ENCODE assay signal across 20 cellular contexts in the genomic region with DNA sequence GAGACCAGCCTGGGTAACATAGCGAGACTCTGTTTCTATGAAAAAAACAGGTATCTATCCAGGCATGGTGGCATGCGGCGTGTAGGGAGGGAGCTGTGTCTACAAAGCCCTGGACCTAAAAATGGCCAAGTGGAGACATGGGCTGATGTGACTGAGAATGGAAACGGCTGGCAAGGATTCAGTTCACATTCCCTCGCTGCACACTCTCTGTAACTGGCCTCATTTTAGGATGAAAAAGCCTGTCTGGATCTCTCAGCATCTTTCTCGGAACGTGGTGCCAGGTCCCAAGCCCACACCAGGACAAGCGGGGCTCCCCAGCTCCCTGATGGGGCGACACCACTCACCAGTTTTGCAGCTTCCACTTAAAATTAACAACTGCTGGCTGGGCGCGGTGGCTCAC. TPM values are rescaled to one million over a fixed set of nuclear protein-coding genes. Genes with fewer than 3 reads are reported as not detected.
DNase-seq lines count a peak whose midpoint lies in the region; ATAC-seq, FAIRE-seq and TF ChIP-seq lines count a peak whose summit lies in the region.
"Had no signal": no experiment of that assay in that cellular context is flagged by ENCODE, and none has a peak within 500 bp of the region (broad histone marks: within the 10 kb centered on the region; RNA-seq: fewer than 3 reads in every experiment).

No MANE protein-coding gene starts in this region.

- dilution Hi-C loops in mammary epithelial cell (cut with HindIII; ENCODE audit: low sequenced_read_pairs) = no loop called here

- intact Hi-C loops in MCF 10A (cut with micrococcal nuclease) = no loop called here
- intact Hi-C loops in mammary epithelial cell (cut with micrococcal nuclease) = no loop called here
- intact Hi-C loops in testis (cut with DNase I; ENCODE audit: low total_unique reads) = loop anchor here (10.0 kb wide), 1 partner anchor 95 kb away; no protein-coding TSS in a partner anchor

- TF ChIP-seq POLR2A in testis (IDR thresholded peaks at IDR 0.05) = no peak

- H3K79me2 ChIP-seq in mammary epithelial cell (ENCODE audit: insufficient read depth, low read length) = peaks cover 4% of the 10 kb centered on the region
- no peaks in the 10 kb centered on the region for H3K79me2 ChIP-seq in astrocyte (ENCODE audit: insufficient read depth, low read length)

- H3K27me3 ChIP-seq in mammary epithelial cell (ENCODE audit: insufficient read depth, low read length) (peaks cover 4% of the 10 kb centered on the region), astrocyte (ENCODE audit: insufficient read depth, low read length) (no peaks in the 10 kb centered on the region), testis (no peaks in the 10 kb centered on the region)

- H3K27ac ChIP-seq in mammary epithelial cell (ENCODE audit: insufficient read depth, low read depth, low read length) (no peak overlapping the region), astrocyte (ENCODE audit: low read depth, low read length) (no peak overlapping the region), testis (peak overlapping the region; percentile 9 to 17)

- peak overlapping the region; percentile 63 for H3K27ac Mint-ChIP-seq in MCF 10A (ENCODE audit: low read depth, unreplicated experiment)
- peak overlapping the region; percentile 34 for H3K27ac Mint-ChIP-seq in astrocyte (ENCODE audit: unreplicated experiment)
- no peak overlapping the region for H3K27ac Mint-ChIP-seq in natural killer cell treated with Interleukin-12 subunit alpha and Interleukin-12 subunit beta and Interleukin-15 and Interleukin-18, amount 100 ng/mL, for 72 hours

- no peak overlapping the region for H3K4me3 ChIP-seq in mammary epithelial cell (replicated peaks in 1 of 3; ENCODE audit: insufficient read depth in 1 of 3, low read depth in 2 of 3, low read length in 3 of 3)
- no peak overlapping the region for H3K4me3 ChIP-seq in astrocyte (ENCODE audit: insufficient read depth, low read depth, low read length)
- H3K4me3 ChIP-seq in testis = no peak overlapping the region

- in situ Hi-C loops in mammary epithelial cell (cut with MboI; ENCODE audit: low sequenced_read_pairs in 2 of 2) = no loop called here

- H3K4me3 Mint-ChIP-seq in MCF 10A (ENCODE audit: unreplicated experiment) (no peak overlapping the region), astrocyte (ENCODE audit: unreplicated experiment) (no peak overlapping the region)
- peak overlapping the region; percentile 25 for H3K4me3 Mint-ChIP-seq in natural killer cell treated with Interleukin-12 subunit alpha and Interleukin-12 subunit beta and Interleukin-15 and Interleukin-18, amount 100 ng/mL, for 72 hours

- H3K36me3 ChIP-seq in mammary epithelial cell (ENCODE audit: insufficient read depth, low read length) = no peaks in the 10 kb centered on the region
- no peaks in the 10 kb centered on the region for H3K36me3 ChIP-seq in astrocyte (ENCODE audit: insufficient read depth, low read length)
- no peaks in the 10 kb centered on the region for H3K36me3 ChIP-seq in testis (ENCODE audit: low read depth, missing control alignments)

- H2AFZ ChIP-seq in mammary epithelial cell (ENCODE audit: low read depth, low read length) = no peak overlapping the region
- H2AFZ ChIP-seq in astrocyte (ENCODE audit: low read depth, low read length) = no peak overlapping the region

- H3K9me3 ChIP-seq in mammary epithelial cell (replicated peaks; ENCODE audit: insufficient read depth, low read length) (no peaks in the 10 kb centered on the region), astrocyte (ENCODE audit: insufficient read depth, low read depth, low read length) (no peaks in the 10 kb centered on the region), testis (no peaks in the 10 kb centered on the region)

- POLR2A ChIA-PET in MCF 10A (lab: Yijun Ruan, JAX) = interaction anchor here (1.0 to 5.6 kb wide), 2 partner anchors 11 to 14 kb away, joined by 3 to 62 read pairs; a partner anchor contains a TSS

- no peak for DNase-seq in MCF 10A (ENCODE audit: unreplicated experiment)
- DNase-seq in mammary epithelial cell = no peak
- no peak for DNase-seq in astrocyte (ENCODE audit: low read depth)
- DNase-seq in natural killer cell treated with Interleukin-12 subunit alpha and Interleukin-12 subunit beta and Interleukin-15 and Interleukin-18, amount 100 ng/mL, for 72 hours (ENCODE audit: low spot score) = no peak
- no peak for DNase-seq in testis
- no peak for DNase-seq in DMS153 treated with DMSO at 0.1 percent for 48 hours (lab: John Stamatoyannopoulos, UW; ENCODE audit: unreplicated experiment)
- DNase-seq in NCI-H2107 (lab: John Stamatoyannopoulos, UW) = no peak
- no peak for DNase-seq in D341Med (ENCODE audit: low spot score)
- DNase-seq: 8988T; Calu3; CD4-positive, alpha-beta memory T cell; DMS79 treated with DMSO at 0.1 percent for 48 hours; KBM-7; NCI-H1417 treated with DMSO at 0.1 percent for 48 hours; NCI-H1930; NCI-H345; NCI-H524 treated with DMSO at 0.1 percent for 48 hours; PC-3 had no signal

- H3K4me1 Mint-ChIP-seq in MCF 10A (ENCODE audit: insufficient read depth, unreplicated experiment) (peaks cover 8% of the 10 kb centered on the region), astrocyte (ENCODE audit: low read depth, unreplicated experiment) (peaks cover 12% of the 10 kb centered on the region)
- peaks cover 13% of the 10 kb centered on the region in 2 donors for H3K4me1 Mint-ChIP-seq in natural killer cell treated with Interleukin-12 subunit alpha and Interleukin-12 subunit beta and Interleukin-15 and Interleukin-18, amount 100 ng/mL, for 72 hours (ENCODE audit: low read depth in 2 of 2)

- H3K27me3 Mint-ChIP-seq in MCF 10A (ENCODE audit: insufficient read depth, unreplicated experiment) (no peaks in the 10 kb centered on the region), astrocyte (ENCODE audit: low read depth, unreplicated experiment) (no peaks in the 10 kb centered on the region)
- H3K27me3 Mint-ChIP-seq in natural killer cell treated with Interleukin-12 subunit alpha and Interleukin-12 subunit beta and Interleukin-15 and Interleukin-18, amount 100 ng/mL, for 72 hours = no peaks in the 10 kb centered on the region

- H3K4me1 ChIP-seq in mammary epithelial cell (ENCODE audit: insufficient read depth, low read length) (peaks cover 32% of the 10 kb centered on the region), astrocyte (ENCODE audit: insufficient read depth, low read length) (peaks cover 32% of the 10 kb centered on the region), testis (peaks cover 38% of the 10 kb centered on the region)

- WGBS in mammary epithelial cell (ENCODE audit: low coverage, missing lambda C conversion rate) = 96% methylated on average over 10 of the region's 11 CpGs
- 67 to 79% methylated on average over 11 of the region's 11 CpGs for whole genome bisulfite sequencing in testis, 2 donors

- peaks cover 6% of the 10 kb centered on the region for H3K36me3 Mint-ChIP-seq in MCF 10A (ENCODE audit: insufficient read depth, unreplicated experiment)
- H3K36me3 Mint-ChIP-seq in astrocyte (ENCODE audit: low read depth, unreplicated experiment) = no peaks in the 10 kb centered on the region
- no peaks in the 10 kb centered on the region for H3K36me3 Mint-ChIP-seq in natural killer cell treated with Interleukin-12 subunit alpha and Interleukin-12 subunit beta and Interleukin-15 and Interleukin-18, amount 100 ng/mL, for 72 hours
- H3K36me3 Mint-ChIP-seq: CD4-positive, alpha-beta memory T cell had no signal

- TF ChIP-seq CTCF in MCF 10A (IDR thresholded peaks at IDR 0.05; ENCODE audit: unreplicated experiment) (no peak), mammary epithelial cell (conservative IDR thresholded peaks at IDR 0.05 in 1 of 2, IDR thresholded peaks at IDR 0.05 in 1 of 2; ENCODE audit: extremely low read depth in 1 of 2, insufficient read depth in 1 of 2, low read depth in 1 of 2, low read length in 2 of 2) (no peak), astrocyte (IDR thresholded peaks at IDR 0.05; ENCODE audit: insufficient read depth, low read depth, low read length) (no peak), testis (IDR thresholded peaks at IDR 0.05) (no peak)

- CTCF ChIA-PET in MCF 10A (lab: Yijun Ruan, JAX) (interaction anchor here (0.6 kb wide), 1 partner anchor 61 kb away, joined by 3 read pairs; no protein-coding TSS in a partner anchor), mammary epithelial cell (lab: Charles Lee; ENCODE audit: low non-redundant PET) (no interaction called here)

- no peak for FAIRE-seq in astrocyte (lab: Jason Lieb, UNC)
- FAIRE-seq: H1 had no signal

- BruUV-seq in MCF 10A (replicated peaks; lab: Mats Ljungman, UMichigan) = no TSS peak
- BruUV-seq in mammary epithelial cell (replicated peaks; lab: Mats Ljungman, UMichigan) = no TSS peak

- H3K9me3 Mint-ChIP-seq in MCF 10A (ENCODE audit: unreplicated experiment) = no peaks in the 10 kb centered on the region
- H3K9me3 Mint-ChIP-seq in astrocyte (ENCODE audit: unreplicated experiment) = no peaks in the 10 kb centered on the region
- H3K9me3 Mint-ChIP-seq in natural killer cell treated with Interleukin-12 subunit alpha and Interleukin-12 subunit beta and Interleukin-15 and Interleukin-18, amount 100 ng/mL, for 72 hours = no peaks in the 10 kb centered on the region
- H3K9me3 Mint-ChIP-seq: CD4-positive, alpha-beta memory T cell had no signal

- no peak for ATAC-seq in natural killer cell treated with Interleukin-12 subunit alpha and Interleukin-12 subunit beta and Interleukin-15 and Interleukin-18, amount 100 ng/mL, for 72 hours
- ATAC-seq: PC-3 had no signal

- peaks cover 5% of the 10 kb centered on the region for H4K20me1 ChIP-seq in mammary epithelial cell (ENCODE audit: insufficient read depth, low read length)
- H4K20me1 ChIP-seq in astrocyte (ENCODE audit: insufficient read depth, low read length) = peaks cover 24% of the 10 kb centered on the region

- no peak overlapping the region for H3K4me2 ChIP-seq in mammary epithelial cell (ENCODE audit: insufficient read depth, low read depth, low read length)
- no peak overlapping the region for H3K4me2 ChIP-seq in astrocyte (ENCODE audit: low read length)

- H3K9ac ChIP-seq in mammary epithelial cell (ENCODE audit: insufficient read depth, low read length) (no peak overlapping the region), astrocyte (ENCODE audit: low read length) (no peak overlapping the region)

RNA-seq across cellular contexts. Expression of a gene that starts 13.4 kb away (rescaled TPM):
- total RNA-seq in MCF 10A (2022) = 17.1 and 23.9 TPM in 2 replicates
- total RNA-seq in mammary epithelial cell = 10 to 100 TPM in 1 of 2 donors, 1 to 10 TPM in 1; 9.1 to 10.8 TPM
- 3.2 TPM for polyA plus RNA-seq in mammary epithelial cell
- 0.31 TPM for polyA minus RNA-seq in mammary epithelial cell
- 8.5 and 9.4 TPM in 2 replicates for total RNA-seq in astrocyte
- total RNA-seq in natural killer cell treated with Interleukin-12 subunit alpha and Interleukin-12 subunit beta and Interleukin-15 and Interleukin-18, amount 100 ng/mL, for 72 hours = 1 to 10 TPM; 7.6 to 7.9 TPM
- total RNA-seq in testis = 10 to 100 TPM; 15.5 to 24.5 TPM
- 8.9 TPM for polyA plus RNA-seq in testis (ENCODE audit: insufficient read depth, low read depth, low replicate concordance)

RNA-seq across cellular contexts. Expression of a gene that starts 13.7 kb away (rescaled TPM):
- total RNA-seq in MCF 10A (2022) (8.2 and 8.9 TPM in 2 replicates), mammary epithelial cell (1 to 10 TPM in 1 of 2 donors, under 1 TPM in 1; 0.82 to 2.0 TPM), astrocyte (0.50 and 0.84 TPM in 2 replicates), testis (1 to 10 TPM; 4.6 to 8.0 TPM)
- polyA plus RNA-seq in mammary epithelial cell (0.18 TPM), testis (ENCODE audit: insufficient read depth, low read depth, low replicate concordance) (2.5 TPM)
- not detected for polyA minus RNA-seq in mammary epithelial cell
- under 1 TPM; 0.33 to 0.62 TPM for total RNA-seq in natural killer cell treated with Interleukin-12 subunit alpha and Interleukin-12 subunit beta and Interleukin-15 and Interleukin-18, amount 100 ng/mL, for 72 hours

RNA-seq across cellular contexts. Expression of a gene that starts 31.6 kb away (rescaled TPM):
- total RNA-seq in MCF 10A (2022) (not detected in 2 replicates), mammary epithelial cell (under 1 TPM in 1 of 2 donors, not detected in 1; 0.83 TPM), astrocyte (0.11 TPM in 1 of 2 replicates, not detected in the other), testis (1 to 10 TPM; 2.0 to 2.2 TPM)
- polyA plus RNA-seq in mammary epithelial cell (0.02 TPM), testis (ENCODE audit: insufficient read depth, low read depth, low replicate concordance) (0.37 TPM)
- polyA minus RNA-seq in mammary epithelial cell = not detected
- not detected for total RNA-seq in natural killer cell treated with Interleukin-12 subunit alpha and Interleukin-12 subunit beta and Interleukin-15 and Interleukin-18, amount 100 ng/mL, for 72 hours
- total RNA-seq: CD4-positive, alpha-beta memory T cell; PC-3 had no signal
- polyA plus RNA-seq: AG04450; CD4-positive, alpha-beta memory T cell had no signal

RNA-seq across cellular contexts. Expression of a gene that starts 49.6 kb away (rescaled TPM):
- total RNA-seq in MCF 10A (2022) (37.8 and 43.1 TPM in 2 replicates), mammary epithelial cell (10 to 100 TPM; 29.7 to 42.0 TPM), astrocyte (48.8 and 50.5 TPM in 2 replicates), testis (100 to 1,000 TPM in 1 of 2 donors, 10 to 100 TPM in 1; 81.7 to 105 TPM)
- polyA plus RNA-seq in mammary epithelial cell (28.2 TPM), testis (ENCODE audit: insufficient read depth, low read depth, low replicate concordance) (42.5 TPM)
- 35.2 TPM for polyA minus RNA-seq in mammary epithelial cell
- 10 to 100 TPM; 17.1 to 36.4 TPM for total RNA-seq in natural killer cell treated with Interleukin-12 subunit alpha and Interleukin-12 subunit beta and Interleukin-15 and Interleukin-18, amount 100 ng/mL, for 72 hours

Comparison
In these comparisons a context has a peak if more than half of its experiments do, and no peak if none do; other contexts are left out.
1. H3K27ac Mint-ChIP-seq: peak in MCF 10A (single experiment) and astrocyte (single experiment); none in natural killer cell treated with Interleukin-12 subunit alpha and Interleukin-12 subunit beta and Interleukin-15 and Interleukin-18, amount 100 ng/mL, for 72 hours (0 of 2).
2. H3K27ac ChIP-seq: peak in testis (2 of 2); none in mammary epithelial cell (single experiment) and astrocyte (single experiment).